ENCODE assay signal across 20 cellular contexts in genomic region chr2:122391726-122392125, GRCh38.
DNase-seq lines count a peak whose midpoint lies in the region; ATAC-seq, FAIRE-seq and TF ChIP-seq lines count a peak whose summit lies in the region.
"Had no signal": no experiment of that assay in that cellular context is flagged by ENCODE, and none has a peak within 500 bp of the region (broad histone marks: within the 10 kb centered on the region; RNA-seq: fewer than 3 reads in every experiment).

No MANE protein-coding gene starts in this region.

- peaks cover 34% of the 10 kb centered on the region for H3K4me1 ChIP-seq in BLaER1
- no peaks in the 10 kb centered on the region for H3K4me1 ChIP-seq in mesendoderm (ENCODE audit: control insufficient read depth, low read depth, low read length)
- H3K4me1 ChIP-seq in Peyer's patch: no peaks in the 10 kb centered on the region
- H3K4me1 ChIP-seq: A549 had no signal

- no peak overlapping the region for H2BK5ac ChIP-seq in mesendoderm (ENCODE audit: low read length)

- ATAC-seq in HG02588 (IDR thresholded peaks at IDR 0.05; ENCODE audit: unreplicated experiment): no peak
- ATAC-seq in GM21825 (IDR thresholded peaks at IDR 0.05; ENCODE audit: unreplicated experiment): no peak
- ATAC-seq: A549 had no signal

- no peak for FAIRE-seq in bronchial epithelial cell (lab: Jason Lieb, UNC)
- FAIRE-seq: A549, GM12891, GM18507, H54 had no signal

- H3K79me1 ChIP-seq in mesendoderm (ENCODE audit: low read length): no peaks in the 10 kb centered on the region

- H2AK5ac ChIP-seq in mesendoderm (ENCODE audit: low read length): no peak overlapping the region

- H3K4me3 ChIP-seq in BLaER1: no peak overlapping the region
- no peak overlapping the region for H3K4me3 ChIP-seq in bronchial epithelial cell (ENCODE audit: low read depth, low read length)
- H3K4me3 ChIP-seq in retinal pigment epithelial cell (ENCODE audit: low read length): no peak overlapping the region
- H3K4me3 ChIP-seq in mesendoderm (ENCODE audit: low read length): no peak overlapping the region
- H3K4me3 ChIP-seq in Peyer's patch: no peak overlapping the region
- H3K4me3 ChIP-seq: A549 had no signal

- no peak overlapping the region for H4K5ac ChIP-seq in mesendoderm (ENCODE audit: low read length)

- DNase-seq in bronchial epithelial cell (ENCODE audit: low read depth): peak; percentile 18
- DNase-seq in kidney tubule cell (ENCODE audit: low spot score): peak; percentile 78
- peak; percentile 22 for DNase-seq in retinal pigment epithelial cell (ENCODE audit: low read depth)
- DNase-seq in mesendoderm: no peak
- DNase-seq in Peyer's patch: no peak
- DNase-seq: 8988T; CD4-positive, alpha-beta T cell; CD8-positive, alpha-beta memory T cell; DMS53; DMS79 treated with DMSO at 0.1 percent for 48 hours; GF-D8; GOT3; HCEC 1CT had no signal

- no peak overlapping the region for H3K23ac ChIP-seq in mesendoderm (ENCODE audit: low read length)

- no peak overlapping the region for H2BK15ac ChIP-seq in mesendoderm (replicated peaks; ENCODE audit: low read depth)

- H3K36me3 ChIP-seq in BLaER1 (no peaks in the 10 kb centered on the region), bronchial epithelial cell (ENCODE audit: control insufficient read depth, insufficient read depth, low read length) (no peaks in the 10 kb centered on the region), mesendoderm (ENCODE audit: control insufficient read depth, insufficient read depth, low read length) (no peaks in the 10 kb centered on the region), Peyer's patch (no peaks in the 10 kb centered on the region)

- no peak for TF ChIP-seq POLR2A in Peyer's patch (IDR thresholded peaks at IDR 0.05)

- no peak overlapping the region for H3K18ac ChIP-seq in mesendoderm (ENCODE audit: low read length)

- H3K79me2 ChIP-seq in mesendoderm (ENCODE audit: control insufficient read depth, insufficient read depth, low read length): no peaks in the 10 kb centered on the region

- WGBS in mesendoderm (ENCODE audit: extremely low coverage, insufficient coverage, low lambda C conversion rate): no CpG with 5 or more reads among the region's 3 CpGs

- no peak overlapping the region for H3K56ac ChIP-seq in mesendoderm (ENCODE audit: low read length)

- no peaks in the 10 kb centered on the region for H3K27me3 ChIP-seq in BLaER1
- H3K27me3 ChIP-seq in bronchial epithelial cell (ENCODE audit: control insufficient read depth, insufficient read depth, low read length): no peaks in the 10 kb centered on the region
- no peaks in the 10 kb centered on the region for H3K27me3 ChIP-seq in mesendoderm (ENCODE audit: insufficient read depth, low read length, poor library complexity)
- H3K27me3 ChIP-seq in Peyer's patch: no peaks in the 10 kb centered on the region

- no peak overlapping the region for H3K4ac ChIP-seq in mesendoderm (ENCODE audit: low read depth, low read length)

- H3K9ac ChIP-seq in BLaER1 (no peak overlapping the region), mesendoderm (ENCODE audit: low read length) (no peak overlapping the region)

- H3K4me2 ChIP-seq in BLaER1: peak overlapping the region; percentile 13; the same call in 1 of the 2 replicates
- H3K4me2 ChIP-seq in mesendoderm (ENCODE audit: low read length): no peak overlapping the region
- H3K4me2 ChIP-seq: A549 had no signal

- TF ChIP-seq CTCF in bronchial epithelial cell (IDR thresholded peaks at IDR 0.05; ENCODE audit: insufficient read depth, low read length, severe bottlenecking): no peak
- no peak for TF ChIP-seq CTCF in retinal pigment epithelial cell (conservative IDR thresholded peaks at IDR 0.05; ENCODE audit: low read depth, low read length)
- TF ChIP-seq CTCF in Peyer's patch (IDR thresholded peaks at IDR 0.05): no peak

- H4K8ac ChIP-seq in mesendoderm (ENCODE audit: low read depth, low read length): no peak overlapping the region

- no peak overlapping the region for H3K27ac ChIP-seq in BLaER1
- no peak overlapping the region for H3K27ac ChIP-seq in mesendoderm (ENCODE audit: low read depth, low read length)
- no peak overlapping the region for H3K27ac ChIP-seq in Peyer's patch
- H3K27ac ChIP-seq: A549 had no signal

- H3K9me3 ChIP-seq in BLaER1 (peaks cover 25% of the 10 kb centered on the region), Peyer's patch (peaks cover 0 to 10% (median 0%) of the 10 kb centered on the region in 4 donors)
- H3K9me3 ChIP-seq: A549 had no signal

- no peak overlapping the region for H2BK120ac ChIP-seq in mesendoderm (ENCODE audit: low read depth, low read length)

- no peaks in the 10 kb centered on the region for H4K20me1 ChIP-seq in BLaER1

Comparison
In these comparisons a context has a peak if more than half of its experiments do, and no peak if none do; other contexts are left out.
1. DNase-seq: peak in bronchial epithelial cell (single experiment), kidney tubule cell (single experiment) and retinal pigment epithelial cell (single experiment); none in mesendoderm (single experiment) and Peyer's patch (0 of 3).